Comparison of ENCODE assay signal across 1 cellular context in the genomic region with DNA sequence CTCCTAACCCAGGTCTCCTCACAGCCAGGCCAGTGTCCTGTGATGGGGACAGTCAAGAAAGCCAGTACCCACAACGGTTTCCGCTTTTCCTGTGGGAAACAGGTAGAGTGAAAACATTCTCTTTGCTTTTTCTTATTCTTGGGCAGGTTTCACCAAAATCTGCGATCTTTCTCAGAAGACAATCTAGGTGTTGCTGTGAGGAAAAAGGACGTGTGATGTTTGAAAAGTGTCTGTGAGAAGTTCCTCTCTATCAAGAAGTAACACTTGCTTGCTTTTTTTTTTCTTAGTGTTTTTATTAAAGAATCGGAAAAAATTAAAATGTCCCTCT.
TF ChIP-seq lines count a peak whose summit lies in the region.

No MANE protein-coding gene starts in this region.

TF ChIP-seq in HCT116, 20 proteins besides CTCF, POLR2A, EP300 and RAD21:
- TF ChIP-seq TCF7L2 (IDR thresholded peaks at IDR 0.05; ENCODE audit: borderline replicate concordance, extremely low read depth, insufficient read depth, insufficient read length) (no peak), CEBPB (IDR thresholded peaks at IDR 0.05; ENCODE audit: low read depth) (no peak), EGR1 (IDR thresholded peaks at IDR 0.05; ENCODE audit: low read depth) (no peak), POLR2AphosphoS5 (IDR thresholded peaks at IDR 0.05; ENCODE audit: low read depth, low read length) (no peak), FOSL1 (IDR thresholded peaks at IDR 0.05; ENCODE audit: low read depth) (no peak), SIN3A (IDR thresholded peaks at IDR 0.05; ENCODE audit: low read depth) (no peak), EZH2phosphoT487 (IDR thresholded peaks at IDR 0.05; ENCODE audit: borderline replicate concordance) (no peak), SRF (IDR thresholded peaks at IDR 0.05; ENCODE audit: low read depth) (no peak)
- TF ChIP-seq, protein P1, sequence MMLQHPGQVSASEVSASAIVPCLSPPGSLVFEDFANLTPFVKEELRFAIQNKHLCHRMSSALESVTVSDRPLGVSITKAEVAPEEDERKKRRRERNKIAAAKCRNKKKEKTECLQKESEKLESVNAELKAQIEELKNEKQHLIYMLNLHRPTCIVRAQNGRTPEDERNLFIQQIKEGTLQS (IDR thresholded peaks at IDR 0.05): no peak
- TF ChIP-seq, protein P2, sequence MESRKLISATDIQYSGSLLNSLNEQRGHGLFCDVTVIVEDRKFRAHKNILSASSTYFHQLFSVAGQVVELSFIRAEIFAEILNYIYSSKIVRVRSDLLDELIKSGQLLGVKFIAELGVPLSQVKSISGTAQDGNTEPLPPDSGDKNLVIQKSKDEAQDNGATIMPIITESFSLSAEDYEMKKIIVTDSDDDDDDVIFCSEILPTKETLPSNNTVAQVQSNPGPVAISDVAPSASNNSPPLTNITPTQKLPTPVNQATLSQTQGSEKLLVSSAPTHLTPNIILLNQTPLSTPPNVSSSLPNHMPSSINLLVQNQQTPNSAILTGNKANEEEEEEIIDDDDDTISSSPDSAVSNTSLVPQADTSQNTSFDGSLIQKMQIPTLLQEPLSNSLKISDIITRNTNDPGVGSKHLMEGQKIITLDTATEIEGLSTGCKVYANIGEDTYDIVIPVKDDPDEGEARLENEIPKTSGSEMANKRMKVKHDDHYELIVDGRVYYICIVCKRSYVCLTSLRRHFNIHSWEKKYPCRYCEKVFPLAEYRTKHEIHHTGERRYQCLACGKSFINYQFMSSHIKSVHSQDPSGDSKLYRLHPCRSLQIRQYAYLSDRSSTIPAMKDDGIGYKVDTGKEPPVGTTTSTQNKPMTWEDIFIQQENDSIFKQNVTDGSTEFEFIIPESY (IDR thresholded peaks at IDR 0.05; ENCODE audit: extremely low read depth, insufficient replicate concordance, low read length): no peak
